Comparison of ENCODE assay signal across 10 cellular contexts in the genomic region with DNA sequence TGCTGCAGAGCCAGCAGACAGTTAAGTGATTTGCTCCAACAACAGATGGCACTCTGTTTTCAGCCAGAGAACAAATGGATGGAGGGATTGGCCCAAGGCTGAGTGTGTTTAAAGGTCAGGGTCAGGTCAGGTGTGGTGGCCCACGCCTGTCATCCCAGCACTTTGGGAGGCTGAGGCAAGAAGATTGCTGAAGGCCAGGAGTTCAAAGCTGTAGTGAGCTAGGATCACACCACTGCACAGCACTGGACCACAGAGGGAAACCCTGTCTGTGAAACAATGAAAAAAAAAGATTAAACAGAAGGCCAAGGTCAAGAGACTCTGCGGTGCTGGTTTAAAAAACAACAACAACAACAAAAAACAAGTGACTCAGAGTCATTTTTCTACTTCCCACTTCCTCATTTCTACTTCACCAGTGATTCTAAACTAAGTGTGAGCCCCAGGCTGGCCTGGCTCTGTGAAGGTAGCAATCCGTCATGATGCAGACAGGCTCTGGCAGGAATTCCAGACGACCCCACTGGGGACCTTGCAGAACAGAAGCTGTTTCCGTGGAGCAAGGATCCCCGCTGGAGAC. TPM values are rescaled to one million over a fixed set of nuclear protein-coding genes. Genes with fewer than 3 reads are reported as not detected.
DNase-seq lines count a peak whose midpoint lies in the region; ATAC-seq and TF ChIP-seq lines count a peak whose summit lies in the region.
"Had no signal": no experiment of that assay in that cellular context is flagged by ENCODE, and none has a peak within 500 bp of the region (broad histone marks: within the 10 kb centered on the region; RNA-seq: fewer than 3 reads in every experiment).

No MANE protein-coding gene starts in this region.

- H3K27ac ChIP-seq in OCI-LY7 (ENCODE audit: low read depth, low read length, poor library complexity, severe bottlenecking), result no peak overlapping the region
- H3K27ac ChIP-seq: epithelial cell of prostate had no signal

- POLR2A ChIA-PET in activated CD8-positive, alpha-beta T cell treated with anti-CD3 and anti-CD28 coated beads, Interleukin-2, amount 10 ng/mL, durations not matched to agents 7 days and 5 days (lab: Charles Lee), result no interaction called here
- POLR2A ChIA-PET in activated CD8-positive, alpha-beta T cell treated with anti-CD3 and anti-CD28 coated beads for 36 hours (lab: Charles Lee), result interaction anchor here (0.6 to 0.8 kb wide), 2 partner anchors 66 to 615 kb away, joined by 3 read pairs; no protein-coding TSS in a partner anchor
- POLR2A ChIA-PET in OCI-LY7 (lab: Charles Lee), result interaction anchor here (1.0 kb wide), 1 partner anchor 15 kb away, joined by 3 read pairs; no protein-coding TSS in a partner anchor

- no peaks in the 10 kb centered on the region for H3K9me3 ChIP-seq in OCI-LY7 (ENCODE audit: low read length)

- no peak overlapping the region for H3K4me2 ChIP-seq in OCI-LY7 (ENCODE audit: low read length)

- no peaks in the 10 kb centered on the region for H3K9me3 Mint-ChIP-seq in activated CD8-positive, alpha-beta T cell treated with anti-CD3 and anti-CD28 coated beads, Interleukin-2, amount 10 ng/mL, durations not matched to agents 7 days and 5 days (ENCODE audit: insufficient read depth)
- no peaks in the 10 kb centered on the region for H3K9me3 Mint-ChIP-seq in activated CD8-positive, alpha-beta T cell treated with anti-CD3 and anti-CD28 coated beads for 36 hours
- peaks cover 0 to 2% of the 10 kb centered on the region in 2 donors for H3K9me3 Mint-ChIP-seq in stimulated activated naive B cell treated with anti-CD40 and anti-IgM and Interleukin-4, amounts not matched to agents 10 μg/mL and 1 μg/mL and 100 μg/mL, for 72 hours

- H3K36me3 ChIP-seq in OCI-LY7 (ENCODE audit: insufficient read depth, low read length), result no peaks in the 10 kb centered on the region

- TF ChIP-seq CTCF in activated CD8-positive, alpha-beta T cell treated with anti-CD3 and anti-CD28 coated beads for 36 hours (IDR thresholded peaks at IDR 0.05), result no peak
- TF ChIP-seq CTCF in OCI-LY7 (conservative IDR thresholded peaks at IDR 0.05; ENCODE audit: low read length), result no peak

- H3K4me1 Mint-ChIP-seq in activated CD8-positive, alpha-beta T cell treated with anti-CD3 and anti-CD28 coated beads, Interleukin-2, amount 10 ng/mL, durations not matched to agents 7 days and 5 days (ENCODE audit: low read depth), result peaks cover 11% of the 10 kb centered on the region
- H3K4me1 Mint-ChIP-seq in activated CD8-positive, alpha-beta T cell treated with anti-CD3 and anti-CD28 coated beads for 36 hours (ENCODE audit: low read depth), result peaks cover 2% of the 10 kb centered on the region
- peaks cover 14 to 20% of the 10 kb centered on the region in 2 donors for H3K4me1 Mint-ChIP-seq in stimulated activated naive B cell treated with anti-CD40 and anti-IgM and Interleukin-4, amounts not matched to agents 10 μg/mL and 1 μg/mL and 100 μg/mL, for 72 hours

- H3K4me1 ChIP-seq in OCI-LY7 (ENCODE audit: insufficient read depth, low read length, poor library complexity, severe bottlenecking), result peaks cover 6% of the 10 kb centered on the region

- intact Hi-C loops in activated CD8-positive, alpha-beta T cell treated with anti-CD3 and anti-CD28 coated beads for 36 hours (cut with micrococcal nuclease), result no loop called here
- intact Hi-C loops in OCI-LY7 (cut with micrococcal nuclease; ENCODE audit: unreplicated experiment), result no loop called here

- no peaks in the 10 kb centered on the region for H4K20me1 ChIP-seq in OCI-LY7 (ENCODE audit: insufficient read depth, low read length)

- H3K27me3 Mint-ChIP-seq in activated CD8-positive, alpha-beta T cell treated with anti-CD3 and anti-CD28 coated beads, Interleukin-2, amount 10 ng/mL, durations not matched to agents 7 days and 5 days (ENCODE audit: low read depth), result peaks cover 2% of the 10 kb centered on the region
- no peaks in the 10 kb centered on the region for H3K27me3 Mint-ChIP-seq in activated CD8-positive, alpha-beta T cell treated with anti-CD3 and anti-CD28 coated beads for 36 hours
- H3K27me3 Mint-ChIP-seq in stimulated activated naive B cell treated with anti-CD40 and anti-IgM and Interleukin-4, amounts not matched to agents 10 μg/mL and 1 μg/mL and 100 μg/mL, for 72 hours, result no peaks in the 10 kb centered on the region

- no peak overlapping the region for H3K4me3 ChIP-seq in OCI-LY7 (ENCODE audit: low read depth, low read length, poor library complexity, severe bottlenecking)

- H3K79me2 ChIP-seq in OCI-LY7 (ENCODE audit: insufficient read depth, low read depth, low read length), result no peaks in the 10 kb centered on the region

- H3K4me3 Mint-ChIP-seq in activated CD8-positive, alpha-beta T cell treated with anti-CD3 and anti-CD28 coated beads, Interleukin-2, amount 10 ng/mL, durations not matched to agents 7 days and 5 days, result no peak overlapping the region
- H3K4me3 Mint-ChIP-seq in activated CD8-positive, alpha-beta T cell treated with anti-CD3 and anti-CD28 coated beads for 36 hours, result no peak overlapping the region
- no peak overlapping the region for H3K4me3 Mint-ChIP-seq in stimulated activated naive B cell treated with anti-CD40 and anti-IgM and Interleukin-4, amounts not matched to agents 10 μg/mL and 1 μg/mL and 100 μg/mL, for 72 hours

- H3K36me3 Mint-ChIP-seq in activated CD8-positive, alpha-beta T cell treated with anti-CD3 and anti-CD28 coated beads, Interleukin-2, amount 10 ng/mL, durations not matched to agents 7 days and 5 days (ENCODE audit: low read depth), result no peaks in the 10 kb centered on the region
- no peaks in the 10 kb centered on the region for H3K36me3 Mint-ChIP-seq in activated CD8-positive, alpha-beta T cell treated with anti-CD3 and anti-CD28 coated beads for 36 hours (ENCODE audit: low read depth)
- no peaks in the 10 kb centered on the region for H3K36me3 Mint-ChIP-seq in stimulated activated naive B cell treated with anti-CD40 and anti-IgM and Interleukin-4, amounts not matched to agents 10 μg/mL and 1 μg/mL and 100 μg/mL, for 72 hours

- peak overlapping the region; percentile 24; the same call in 1 of the 2 replicates for H2AFZ ChIP-seq in OCI-LY7 (ENCODE audit: low read length)

- no peaks in the 10 kb centered on the region for H3K9me2 ChIP-seq in OCI-LY7 (ENCODE audit: insufficient read depth, low read length)

- H3K27ac Mint-ChIP-seq in activated CD8-positive, alpha-beta T cell treated with anti-CD3 and anti-CD28 coated beads, Interleukin-2, amount 10 ng/mL, durations not matched to agents 7 days and 5 days, result peak overlapping the region; percentile 3
- no peak overlapping the region for H3K27ac Mint-ChIP-seq in activated CD8-positive, alpha-beta T cell treated with anti-CD3 and anti-CD28 coated beads for 36 hours
- no peak overlapping the region for H3K27ac Mint-ChIP-seq in stimulated activated naive B cell treated with anti-CD40 and anti-IgM and Interleukin-4, amounts not matched to agents 10 μg/mL and 1 μg/mL and 100 μg/mL, for 72 hours

- CTCF ChIA-PET in activated CD8-positive, alpha-beta T cell treated with anti-CD3 and anti-CD28 coated beads, Interleukin-2, amount 10 ng/mL, durations not matched to agents 7 days and 5 days (lab: Charles Lee), result interaction anchor here (1.2 to 1.4 kb wide), 2 partner anchors 12 to 263 kb away, joined by 3 to 4 read pairs; no protein-coding TSS in a partner anchor
- CTCF ChIA-PET in activated CD8-positive, alpha-beta T cell treated with anti-CD3 and anti-CD28 coated beads for 36 hours (lab: Charles Lee), result interaction anchor here (1.0 to 1.4 kb wide), 3 partner anchors 30 to 276 kb away, joined by 3 to 7 read pairs (median 3); no protein-coding TSS in a partner anchor
- CTCF ChIA-PET in OCI-LY7 (lab: Charles Lee; ENCODE audit: unreplicated experiment), result interaction anchor here (1.1 kb wide), 1 partner anchor 267 kb away, joined by 3 read pairs; no protein-coding TSS in a partner anchor

- BruUV-seq in OCI-LY7 (replicated peaks; lab: Mats Ljungman, UMichigan), result no TSS peak

- no peak for ATAC-seq in activated CD8-positive, alpha-beta T cell treated with anti-CD3 and anti-CD28 coated beads, Interleukin-2, amount 10 ng/mL, durations not matched to agents 7 days and 5 days
- no peak for ATAC-seq in activated CD8-positive, alpha-beta T cell treated with anti-CD3 and anti-CD28 coated beads for 36 hours
- ATAC-seq in HG02981 (IDR thresholded peaks at IDR 0.05; ENCODE audit: unreplicated experiment), result peak; percentile 53
- ATAC-seq in stimulated activated naive B cell treated with anti-CD40 and anti-IgM and Interleukin-4, amounts not matched to agents 10 μg/mL and 1 μg/mL and 100 μg/mL, for 72 hours (replicated peaks), result peak; percentile 85 to 90

- DNase-seq in activated CD8-positive, alpha-beta T cell treated with anti-CD3 and anti-CD28 coated beads, Interleukin-2, amount 10 ng/mL, durations not matched to agents 7 days and 5 days, result no peak
- no peak for DNase-seq in activated CD8-positive, alpha-beta T cell treated with anti-CD3 and anti-CD28 coated beads for 36 hours
- DNase-seq in OCI-LY7 (ENCODE audit: low spot score), result no peak
- DNase-seq in stimulated activated naive B cell treated with anti-CD40 and anti-IgM and Interleukin-4, amounts not matched to agents 10 μg/mL and 1 μg/mL and 100 μg/mL, for 72 hours, result no peak
- DNase-seq in ecto neural progenitor cell (ENCODE audit: low spot score), result no peak
- no peak for DNase-seq in stimulated activated CD8-positive, alpha-beta memory T cell treated with anti-CD3 and anti-CD28 coated beads, Interleukin-4, amount 100 ng/mL, for 48 hours
- no peak for DNase-seq in NK-92 treated with Interleukin-12 subunit alpha and Interleukin-12 subunit beta, amount 100 ng/mL, for 24 hours (lab: John Stamatoyannopoulos, UW)
- DNase-seq: activated T-cell treated with anti-CD3 and anti-CD28 coated beads, Interleukin-2, amount 50 U/mL, for 1 hour had no signal

RNA-seq across cellular contexts. Expression of a gene that starts 42.5 kb away (rescaled TPM):
- 10 to 100 TPM; 10.3 to 10.9 TPM for total RNA-seq in activated CD8-positive, alpha-beta T cell treated with anti-CD3 and anti-CD28 coated beads, Interleukin-2, amount 10 ng/mL, durations not matched to agents 7 days and 5 days
- total RNA-seq in activated CD8-positive, alpha-beta T cell treated with anti-CD3 and anti-CD28 coated beads for 36 hours, result 1 to 10 TPM; 2.7 to 4.6 TPM
- 0.21 and 2.6 TPM in 2 replicates for total RNA-seq in OCI-LY7 (2014; rRNA removed; shearing (Covaris generic))
- total RNA-seq in OCI-LY7 (2022), result 8.4 and 8.9 TPM in 2 replicates

Comparison
In these comparisons a context has a peak if more than half of its experiments do, and no peak if none do; other contexts are left out.
1. ATAC-seq: peak in HG02981 (single experiment) and stimulated activated naive B cell treated with anti-CD40 and anti-IgM and Interleukin-4, amounts not matched to agents 10 μg/mL and 1 μg/mL and 100 μg/mL, for 72 hours (2 of 2); none in activated CD8-positive, alpha-beta T cell treated with anti-CD3 and anti-CD28 coated beads, Interleukin-2, amount 10 ng/mL, durations not matched to agents 7 days and 5 days (single experiment) and activated CD8-positive, alpha-beta T cell treated with anti-CD3 and anti-CD28 coated beads for 36 hours (single experiment).